2 cellular contexts compared by ENCODE assay signal in the genomic region with DNA sequence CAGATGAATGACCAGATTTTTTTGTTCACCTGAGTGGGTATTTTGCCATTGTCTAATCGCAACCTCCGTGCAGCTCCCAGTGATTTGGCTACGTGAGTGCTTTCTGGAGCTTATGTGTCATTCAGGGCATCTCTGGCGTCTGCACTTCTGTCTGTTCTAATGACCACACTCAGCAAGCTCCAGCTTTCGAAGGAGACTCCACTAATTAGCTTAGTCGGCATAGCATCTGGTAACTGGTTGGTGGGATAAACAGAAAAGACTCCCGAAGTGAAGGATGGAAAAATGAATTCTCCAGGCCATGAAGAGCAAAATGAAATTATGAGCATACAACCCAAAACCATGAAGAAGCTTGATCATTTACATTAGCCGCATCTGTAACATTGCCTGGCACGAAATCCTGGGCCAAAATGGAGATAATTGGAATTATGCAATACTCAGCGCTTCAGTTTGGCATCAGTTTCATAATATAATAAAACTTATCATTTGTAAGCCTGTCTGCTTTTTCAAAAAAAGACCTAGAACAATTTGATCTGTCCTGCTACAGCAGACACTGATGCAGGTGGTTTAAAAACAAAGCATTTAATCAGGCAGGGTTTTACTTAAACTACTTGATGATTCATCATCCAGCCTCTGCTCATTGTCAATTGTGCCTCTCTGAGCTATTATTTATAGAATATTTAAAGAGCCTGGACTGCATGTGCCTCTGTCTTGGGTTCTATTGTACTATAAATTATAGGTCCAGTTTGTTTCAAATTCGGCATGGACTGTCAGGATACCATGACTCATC.
TF ChIP-seq lines count a peak whose summit lies in the region.

No MANE protein-coding gene starts in this region.

TF ChIP-seq in IMR-90, 13 proteins besides CTCF, POLR2A, EP300 and RAD21:
- TF ChIP-seq, protein P1, sequence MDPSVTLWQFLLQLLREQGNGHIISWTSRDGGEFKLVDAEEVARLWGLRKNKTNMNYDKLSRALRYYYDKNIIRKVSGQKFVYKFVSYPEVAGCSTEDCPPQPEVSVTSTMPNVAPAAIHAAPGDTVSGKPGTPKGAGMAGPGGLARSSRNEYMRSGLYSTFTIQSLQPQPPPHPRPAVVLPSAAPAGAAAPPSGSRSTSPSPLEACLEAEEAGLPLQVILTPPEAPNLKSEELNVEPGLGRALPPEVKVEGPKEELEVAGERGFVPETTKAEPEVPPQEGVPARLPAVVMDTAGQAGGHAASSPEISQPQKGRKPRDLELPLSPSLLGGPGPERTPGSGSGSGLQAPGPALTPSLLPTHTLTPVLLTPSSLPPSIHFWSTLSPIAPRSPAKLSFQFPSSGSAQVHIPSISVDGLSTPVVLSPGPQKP (IDR thresholded peaks at IDR 0.05; ENCODE audit: borderline replicate concordance, low read depth, low read length) = no peak
- TF ChIP-seq FOS (IDR thresholded peaks at IDR 0.05; ENCODE audit: low read depth, low read length) (no peak), CHD1 (IDR thresholded peaks at IDR 0.05; ENCODE audit: low read depth, low read length) (no peak), CEBPB (IDR thresholded peaks at IDR 0.05; ENCODE audit: low read depth, low read length) (peak; percentile 17; the same call in 1 of the 2 replicates), MAFK (IDR thresholded peaks at IDR 0.05; ENCODE audit: low read depth, low read length) (no peak)

TF ChIP-seq in SK-N-SH, 30 proteins besides CTCF, POLR2A, EP300 and RAD21 (continued from another document):
- 0 out of 2 replicates have a peak, but pooled peaks have one; percentile 20 for TF ChIP-seq GABPA (IDR thresholded peaks at IDR 0.05; ENCODE audit: low read depth)
- peak; percentile 78 for TF ChIP-seq GATA2 (CRISPR knock-in tag; IDR thresholded peaks at IDR 0.05)
- TF ChIP-seq, protein P2, sequence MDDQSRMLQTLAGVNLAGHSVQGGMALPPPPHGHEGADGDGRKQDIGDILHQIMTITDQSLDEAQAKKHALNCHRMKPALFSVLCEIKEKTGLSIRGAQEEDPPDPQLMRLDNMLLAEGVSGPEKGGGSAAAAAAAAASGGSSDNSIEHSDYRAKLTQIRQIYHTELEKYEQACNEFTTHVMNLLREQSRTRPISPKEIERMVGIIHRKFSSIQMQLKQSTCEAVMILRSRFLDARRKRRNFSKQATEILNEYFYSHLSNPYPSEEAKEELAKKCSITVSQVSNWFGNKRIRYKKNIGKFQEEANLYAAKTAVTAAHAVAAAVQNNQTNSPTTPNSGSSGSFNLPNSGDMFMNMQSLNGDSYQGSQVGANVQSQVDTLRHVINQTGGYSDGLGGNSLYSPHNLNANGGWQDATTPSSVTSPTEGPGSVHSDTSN (IDR thresholded peaks at IDR 0.05) = peak; percentile 94
- TF ChIP-seq, protein P3, sequence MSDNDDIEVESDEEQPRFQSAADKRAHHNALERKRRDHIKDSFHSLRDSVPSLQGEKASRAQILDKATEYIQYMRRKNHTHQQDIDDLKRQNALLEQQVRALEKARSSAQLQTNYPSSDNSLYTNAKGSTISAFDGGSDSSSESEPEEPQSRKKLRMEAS (IDR thresholded peaks at IDR 0.05; ENCODE audit: low read depth) = no peak
- TF ChIP-seq SIN3A (IDR thresholded peaks at IDR 0.05; ENCODE audit: borderline replicate concordance, low read depth, low read length) = peak; percentile 60
- peak; percentile 88 for TF ChIP-seq JUND (IDR thresholded peaks at IDR 0.05)
- TF ChIP-seq TEAD4 (IDR thresholded peaks at IDR 0.05; ENCODE audit: borderline replicate concordance, insufficient read depth) = peak; percentile 52; the same call in 1 of the 2 replicates
- no peak; the same call in 1 of the 2 replicates for TF ChIP-seq RCOR1 (IDR thresholded peaks at IDR 0.05; ENCODE audit: low read length)
- no peak for TF ChIP-seq POLR2AphosphoS5 (IDR thresholded peaks at IDR 0.05; ENCODE audit: low read depth, low read length)
- no peak for TF ChIP-seq ELF1 (IDR thresholded peaks at IDR 0.05)
- TF ChIP-seq TCF12 (IDR thresholded peaks at IDR 0.05) = peak; percentile 94
- peak; percentile 22; the same call in 1 of the 2 replicates for TF ChIP-seq FOXM1 (IDR thresholded peaks at IDR 0.05; ENCODE audit: low read depth)
- no peak for TF ChIP-seq RFX5 (IDR thresholded peaks at IDR 0.05; ENCODE audit: low read length)
- TF ChIP-seq, protein P4, sequence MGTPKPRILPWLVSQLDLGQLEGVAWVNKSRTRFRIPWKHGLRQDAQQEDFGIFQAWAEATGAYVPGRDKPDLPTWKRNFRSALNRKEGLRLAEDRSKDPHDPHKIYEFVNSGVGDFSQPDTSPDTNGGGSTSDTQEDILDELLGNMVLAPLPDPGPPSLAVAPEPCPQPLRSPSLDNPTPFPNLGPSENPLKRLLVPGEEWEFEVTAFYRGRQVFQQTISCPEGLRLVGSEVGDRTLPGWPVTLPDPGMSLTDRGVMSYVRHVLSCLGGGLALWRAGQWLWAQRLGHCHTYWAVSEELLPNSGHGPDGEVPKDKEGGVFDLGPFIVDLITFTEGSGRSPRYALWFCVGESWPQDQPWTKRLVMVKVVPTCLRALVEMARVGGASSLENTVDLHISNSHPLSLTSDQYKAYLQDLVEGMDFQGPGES (IDR thresholded peaks at IDR 0.05; ENCODE audit: low read depth, low read length) = no peak
- TF ChIP-seq MEF2A (IDR thresholded peaks at IDR 0.05; ENCODE audit: borderline replicate concordance, low read depth) = peak; percentile 49
- TF ChIP-seq, protein P5, sequence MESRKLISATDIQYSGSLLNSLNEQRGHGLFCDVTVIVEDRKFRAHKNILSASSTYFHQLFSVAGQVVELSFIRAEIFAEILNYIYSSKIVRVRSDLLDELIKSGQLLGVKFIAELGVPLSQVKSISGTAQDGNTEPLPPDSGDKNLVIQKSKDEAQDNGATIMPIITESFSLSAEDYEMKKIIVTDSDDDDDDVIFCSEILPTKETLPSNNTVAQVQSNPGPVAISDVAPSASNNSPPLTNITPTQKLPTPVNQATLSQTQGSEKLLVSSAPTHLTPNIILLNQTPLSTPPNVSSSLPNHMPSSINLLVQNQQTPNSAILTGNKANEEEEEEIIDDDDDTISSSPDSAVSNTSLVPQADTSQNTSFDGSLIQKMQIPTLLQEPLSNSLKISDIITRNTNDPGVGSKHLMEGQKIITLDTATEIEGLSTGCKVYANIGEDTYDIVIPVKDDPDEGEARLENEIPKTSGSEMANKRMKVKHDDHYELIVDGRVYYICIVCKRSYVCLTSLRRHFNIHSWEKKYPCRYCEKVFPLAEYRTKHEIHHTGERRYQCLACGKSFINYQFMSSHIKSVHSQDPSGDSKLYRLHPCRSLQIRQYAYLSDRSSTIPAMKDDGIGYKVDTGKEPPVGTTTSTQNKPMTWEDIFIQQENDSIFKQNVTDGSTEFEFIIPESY (IDR thresholded peaks at IDR 0.05; ENCODE audit: borderline replicate concordance, low read depth) = no peak
- TF ChIP-seq, protein P6, sequence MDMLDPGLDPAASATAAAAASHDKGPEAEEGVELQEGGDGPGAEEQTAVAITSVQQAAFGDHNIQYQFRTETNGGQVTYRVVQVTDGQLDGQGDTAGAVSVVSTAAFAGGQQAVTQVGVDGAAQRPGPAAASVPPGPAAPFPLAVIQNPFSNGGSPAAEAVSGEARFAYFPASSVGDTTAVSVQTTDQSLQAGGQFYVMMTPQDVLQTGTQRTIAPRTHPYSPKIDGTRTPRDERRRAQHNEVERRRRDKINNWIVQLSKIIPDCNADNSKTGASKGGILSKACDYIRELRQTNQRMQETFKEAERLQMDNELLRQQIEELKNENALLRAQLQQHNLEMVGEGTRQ (IDR thresholded peaks at IDR 0.05; ENCODE audit: borderline replicate concordance, low read depth, low read length) = no peak
- no peak; the same call in 1 of the 2 replicates for TF ChIP-seq SMC3 (IDR thresholded peaks at IDR 0.05; ENCODE audit: low read depth, low read length)
- TF ChIP-seq FOXJ3 (CRISPR knock-in tag; IDR thresholded peaks at IDR 0.05) = 0 out of 2 replicates have a peak, but pooled peaks have one; percentile 38
- TF ChIP-seq, protein P7, sequence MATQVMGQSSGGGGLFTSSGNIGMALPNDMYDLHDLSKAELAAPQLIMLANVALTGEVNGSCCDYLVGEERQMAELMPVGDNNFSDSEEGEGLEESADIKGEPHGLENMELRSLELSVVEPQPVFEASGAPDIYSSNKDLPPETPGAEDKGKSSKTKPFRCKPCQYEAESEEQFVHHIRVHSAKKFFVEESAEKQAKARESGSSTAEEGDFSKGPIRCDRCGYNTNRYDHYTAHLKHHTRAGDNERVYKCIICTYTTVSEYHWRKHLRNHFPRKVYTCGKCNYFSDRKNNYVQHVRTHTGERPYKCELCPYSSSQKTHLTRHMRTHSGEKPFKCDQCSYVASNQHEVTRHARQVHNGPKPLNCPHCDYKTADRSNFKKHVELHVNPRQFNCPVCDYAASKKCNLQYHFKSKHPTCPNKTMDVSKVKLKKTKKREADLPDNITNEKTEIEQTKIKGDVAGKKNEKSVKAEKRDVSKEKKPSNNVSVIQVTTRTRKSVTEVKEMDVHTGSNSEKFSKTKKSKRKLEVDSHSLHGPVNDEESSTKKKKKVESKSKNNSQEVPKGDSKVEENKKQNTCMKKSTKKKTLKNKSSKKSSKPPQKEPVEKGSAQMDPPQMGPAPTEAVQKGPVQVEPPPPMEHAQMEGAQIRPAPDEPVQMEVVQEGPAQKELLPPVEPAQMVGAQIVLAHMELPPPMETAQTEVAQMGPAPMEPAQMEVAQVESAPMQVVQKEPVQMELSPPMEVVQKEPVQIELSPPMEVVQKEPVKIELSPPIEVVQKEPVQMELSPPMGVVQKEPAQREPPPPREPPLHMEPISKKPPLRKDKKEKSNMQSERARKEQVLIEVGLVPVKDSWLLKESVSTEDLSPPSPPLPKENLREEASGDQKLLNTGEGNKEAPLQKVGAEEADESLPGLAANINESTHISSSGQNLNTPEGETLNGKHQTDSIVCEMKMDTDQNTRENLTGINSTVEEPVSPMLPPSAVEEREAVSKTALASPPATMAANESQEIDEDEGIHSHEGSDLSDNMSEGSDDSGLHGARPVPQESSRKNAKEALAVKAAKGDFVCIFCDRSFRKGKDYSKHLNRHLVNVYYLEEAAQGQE (IDR thresholded peaks at IDR 0.05; ENCODE audit: low read depth, low read length) = no peak
- TF ChIP-seq EZH2phosphoT487 (IDR thresholded peaks at IDR 0.05; ENCODE audit: borderline replicate concordance, low read depth) = no peak
- TF ChIP-seq MXI1 (IDR thresholded peaks at IDR 0.05; ENCODE audit: low read depth, low read length) = peak; percentile 24; the same call in 1 of the 2 replicates
- TF ChIP-seq YY1 (IDR thresholded peaks at IDR 0.05; ENCODE audit: low read depth) = no peak
- peak; percentile 76 for TF ChIP-seq FOSL2 (IDR thresholded peaks at IDR 0.05; ENCODE audit: borderline replicate concordance, low read depth)
- TF ChIP-seq, protein P8, sequence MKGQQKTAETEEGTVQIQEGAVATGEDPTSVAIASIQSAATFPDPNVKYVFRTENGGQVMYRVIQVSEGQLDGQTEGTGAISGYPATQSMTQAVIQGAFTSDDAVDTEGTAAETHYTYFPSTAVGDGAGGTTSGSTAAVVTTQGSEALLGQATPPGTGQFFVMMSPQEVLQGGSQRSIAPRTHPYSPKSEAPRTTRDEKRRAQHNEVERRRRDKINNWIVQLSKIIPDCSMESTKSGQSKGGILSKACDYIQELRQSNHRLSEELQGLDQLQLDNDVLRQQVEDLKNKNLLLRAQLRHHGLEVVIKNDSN (IDR thresholded peaks at IDR 0.05; ENCODE audit: borderline replicate concordance, low read depth) = no peak
- TF ChIP-seq CHD2 (IDR thresholded peaks at IDR 0.05; ENCODE audit: low read length, partially characterized antibody) = peak; percentile 33
TF ChIP-seq in SK-N-SH: peak in this region for 15.
